In genomic region chr1:209652873-209653401, GRCh38 we compare ENCODE assay signal across 8 cellular contexts. TPM values are rescaled to one million over a fixed set of nuclear protein-coding genes. Genes with fewer than 3 reads are reported as not detected.
DNase-seq lines count a peak whose midpoint lies in the region; ATAC-seq and TF ChIP-seq lines count a peak whose summit lies in the region.

No MANE protein-coding gene starts in this region.

- no peaks in the 10 kb centered on the region for H3K27me3 ChIP-seq in fibroblast of lung (ENCODE audit: control insufficient read depth, insufficient read depth, low read length)
- no peaks in the 10 kb centered on the region for H3K27me3 ChIP-seq in ovary
- no peaks in the 10 kb centered on the region for H3K27me3 ChIP-seq in CD8-positive, alpha-beta memory T cell (ENCODE audit: insufficient read depth, low read length, poor library complexity, severe bottlenecking)

- H3K4me1 Mint-ChIP-seq in CD8-positive, alpha-beta memory T cell: peaks cover 3 to 18% (median 11%) of the 10 kb centered on the region in 3 donors

- H3K36me3 ChIP-seq in fibroblast of lung (ENCODE audit: control insufficient read depth, insufficient read depth, low read length): no peaks in the 10 kb centered on the region
- no peaks in the 10 kb centered on the region for H3K36me3 ChIP-seq in ovary
- H3K36me3 ChIP-seq in CD8-positive, alpha-beta memory T cell (ENCODE audit: insufficient read depth, low read length): no peaks in the 10 kb centered on the region

- no peak overlapping the region for H3K9ac ChIP-seq in fibroblast of lung (ENCODE audit: insufficient read depth, low read length)

- H3K9me3 Mint-ChIP-seq in CD8-positive, alpha-beta memory T cell: no peaks in the 10 kb centered on the region

- H3K4me3 ChIP-seq in fibroblast of lung (replicated peaks in 1 of 4; ENCODE audit: control extremely low read depth in 1 of 4, insufficient read depth in 1 of 4, low read depth in 3 of 4, low read length in 4 of 4) (no peak overlapping the region), ovary (no peak overlapping the region)
- no peak overlapping the region for H3K4me3 ChIP-seq in CD8-positive, alpha-beta memory T cell (ENCODE audit: low read length)

- TF ChIP-seq CTCF in fibroblast of lung (conservative IDR thresholded peaks at IDR 0.05 in 1 of 2, IDR thresholded peaks at IDR 0.05 in 1 of 2; ENCODE audit: low read depth in 1 of 2, low read length in 2 of 2): no peak
- TF ChIP-seq CTCF in ovary (IDR thresholded peaks at IDR 0.05): no peak

- no peaks in the 10 kb centered on the region for H3K36me3 Mint-ChIP-seq in CD8-positive, alpha-beta memory T cell

- no peaks in the 10 kb centered on the region for H3K79me2 ChIP-seq in fibroblast of lung (ENCODE audit: control insufficient read depth, insufficient read depth, low read length)

- H3K4me1 ChIP-seq in fibroblast of lung (ENCODE audit: control insufficient read depth, extremely low read depth, insufficient read depth, low read length) (peaks cover 25% of the 10 kb centered on the region), ovary (ENCODE audit: insufficient read depth) (peaks cover 13% of the 10 kb centered on the region)
- H3K4me1 ChIP-seq in CD8-positive, alpha-beta memory T cell (ENCODE audit: insufficient read depth, low read length): peaks cover 4% of the 10 kb centered on the region

- H3K4me3 Mint-ChIP-seq in CD8-positive, alpha-beta memory T cell: no peak overlapping the region

- H3K9me3 ChIP-seq in fibroblast of lung (ENCODE audit: control insufficient read depth, insufficient read depth, low read depth, low read length) (no peaks in the 10 kb centered on the region), ovary (no peaks in the 10 kb centered on the region)
- H3K9me3 ChIP-seq in CD8-positive, alpha-beta memory T cell (ENCODE audit: low read length): no peaks in the 10 kb centered on the region

- intact Hi-C loops in ovary (cut with DNase I): no loop called here

- TF ChIP-seq EP300 in ovary (IDR thresholded peaks at IDR 0.05): no peak

- peak overlapping the region in 4 of 8 donors; percentile 11 to 68 (median 46) for H3K27ac Mint-ChIP-seq in CD8-positive, alpha-beta memory T cell

- H4K20me1 ChIP-seq in fibroblast of lung (ENCODE audit: control insufficient read depth, extremely low read depth, insufficient read depth, low read length): no peaks in the 10 kb centered on the region

- TF ChIP-seq POLR2A in ovary (IDR thresholded peaks at IDR 0.05): no peak

- H3K27me3 Mint-ChIP-seq in CD8-positive, alpha-beta memory T cell: peaks cover 0 to 5% of the 10 kb centered on the region in 2 donors

- WGBS in ovary, 3 donors: 56 to 70% (median 61%) methylated on average over 3 of the region's 3 CpGs

- CTCF ChIA-PET in CD8-positive, alpha-beta memory T cell (lab: Charles Lee): interaction anchor here (1.1 kb wide), 1 partner anchor 14 kb away, joined by 3 read pairs; no protein-coding TSS in a partner anchor

- ATAC-seq in GM18520 (IDR thresholded peaks at IDR 0.05; ENCODE audit: unreplicated experiment): no peak
- no peak for ATAC-seq in HG03097 (IDR thresholded peaks at IDR 0.05; ENCODE audit: low FRiP score, unreplicated experiment)

- no peak overlapping the region for H2AFZ ChIP-seq in fibroblast of lung (ENCODE audit: low read length)

- no peak overlapping the region for H3K4me2 ChIP-seq in fibroblast of lung (ENCODE audit: extremely low read depth, insufficient read depth, low read length)

- POLR2A ChIA-PET in CD8-positive, alpha-beta memory T cell (lab: Charles Lee): no interaction called here

- H3K27ac ChIP-seq in fibroblast of lung (ENCODE audit: insufficient read depth, low read length): no peak overlapping the region
- H3K27ac ChIP-seq in ovary: no peak overlapping the region
- no peak overlapping the region for H3K27ac ChIP-seq in CD8-positive, alpha-beta memory T cell (ENCODE audit: low read depth, low read length)

- DNase-seq in GDM1 (lab: John Stamatoyannopoulos, UW) (peak; percentile 61), NCI-H1048 (lab: John Stamatoyannopoulos, UW) (peak; percentile 99), fibroblast of lung (ENCODE audit: low read depth in 2 of 2) (peak; percentile 39 to 79), ovary (peak; percentile 49 to 78 (median 66))
- DNase-seq in activated CD4-positive, alpha-beta T cell treated with anti-CD3 and anti-CD28 coated beads, Interleukin-2, amount 50 U/mL, for 1 hour: peak; percentile 1
- no peak for DNase-seq in CD8-positive, alpha-beta memory T cell

RNA-seq across cellular contexts. Expression of gene LAMB3, which starts 0.7 kb away (rescaled TPM):
- total RNA-seq in fibroblast of lung: 12.1 and 23.3 TPM in 2 replicates
- 4.1 and 5.5 TPM in 2 replicates for polyA plus RNA-seq in fibroblast of lung
- 6.4 and 8.1 TPM in 2 replicates for polyA plus RNA-seq in fibroblast of lung (2012)
- 13.9 and 18.9 TPM in 2 replicates for polyA minus RNA-seq in fibroblast of lung (ENCODE audit: low replicate concordance)
- 10 to 100 TPM in 1 of 7 donors, 1 to 10 TPM in 4, under 1 TPM in 2; 0.58 to 56.9 (median 4.2) TPM for total RNA-seq in ovary
- polyA plus RNA-seq in ovary: 1 to 10 TPM in 1 of 2 donors, under 1 TPM in 1; 0.54 to 7.0 TPM
- 1 to 10 TPM in 1 of 2 experiments, under 1 TPM in 1; 0.92 to 1.3 TPM for total RNA-seq in CD8-positive, alpha-beta memory T cell
- 0.28 TPM for polyA plus RNA-seq in CD8-positive, alpha-beta memory T cell

RNA-seq across cellular contexts. Expression of gene G0S2, which starts 22.3 kb away (rescaled TPM):
- total RNA-seq in fibroblast of lung (79.1 and 180 TPM in 2 replicates), ovary (100 to 1,000 TPM in 3 of 7 donors, 10 to 100 TPM in 4; 61.4 to 392 (median 79.2) TPM)
- polyA plus RNA-seq in fibroblast of lung (3.9 and 11.0 TPM in 2 replicates), ovary (10 to 100 TPM; 41.5 to 75.4 TPM)
- 7.1 and 18.0 TPM in 2 replicates for polyA plus RNA-seq in fibroblast of lung (2012)
- 0.67 and 0.85 TPM in 2 replicates for polyA minus RNA-seq in fibroblast of lung (ENCODE audit: low replicate concordance)
- 1 to 10 TPM; 3.8 to 4.5 TPM for total RNA-seq in CD8-positive, alpha-beta memory T cell
- polyA plus RNA-seq in CD8-positive, alpha-beta memory T cell: not detected

RNA-seq across cellular contexts. Expression of gene HSD11B1, which starts 51.7 kb away (rescaled TPM):
- 20.3 and 31.5 TPM in 2 replicates for total RNA-seq in fibroblast of lung
- polyA plus RNA-seq in fibroblast of lung: 7.1 and 31.0 TPM in 2 replicates
- polyA plus RNA-seq in fibroblast of lung (2012): 4.4 and 22.0 TPM in 2 replicates
- polyA minus RNA-seq in fibroblast of lung (ENCODE audit: low replicate concordance): 9.7 TPM in 1 of 2 replicates, not detected in the other
- 100 to 1,000 TPM in 1 of 7 donors, 10 to 100 TPM in 5, 1 to 10 TPM in 1; 7.4 to 106 (median 57.7) TPM for total RNA-seq in ovary
- polyA plus RNA-seq in ovary: 100 to 1,000 TPM in 1 of 2 donors, 10 to 100 TPM in 1; 32.0 to 265 TPM
- under 1 TPM; 0.59 to 0.80 TPM for total RNA-seq in CD8-positive, alpha-beta memory T cell
- polyA plus RNA-seq in CD8-positive, alpha-beta memory T cell: 0.30 TPM

Comparison
In these comparisons a context has a peak if more than half of its experiments do, and no peak if none do; other contexts are left out.
1. DNase-seq: peak in GDM1 (single experiment), NCI-H1048 (single experiment), activated CD4-positive, alpha-beta T cell treated with anti-CD3 and anti-CD28 coated beads, Interleukin-2, amount 50 U/mL, for 1 hour (single experiment), fibroblast of lung (2 of 2) and ovary (5 of 5); none in CD8-positive, alpha-beta memory T cell (0 of 5).
2. RNA of gene G0S2, which starts 22.3 kb away (total RNA-seq): 61.4 to 392 TPM in ovary and 79.1 to 180 TPM in fibroblast of lung; 3.8 to 4.5 TPM in CD8-positive, alpha-beta memory T cell; every median in the first group is over 10 times any median in the second.
3. RNA of gene HSD11B1, which starts 51.7 kb away (total RNA-seq): 7.4 to 106 TPM in ovary and 20.3 to 31.5 TPM in fibroblast of lung; 0.59 to 0.80 TPM in CD8-positive, alpha-beta memory T cell; every median in the first group is over 4 times any median in the second.